8 cellular contexts compared by ENCODE assay signal in the genomic region with DNA sequence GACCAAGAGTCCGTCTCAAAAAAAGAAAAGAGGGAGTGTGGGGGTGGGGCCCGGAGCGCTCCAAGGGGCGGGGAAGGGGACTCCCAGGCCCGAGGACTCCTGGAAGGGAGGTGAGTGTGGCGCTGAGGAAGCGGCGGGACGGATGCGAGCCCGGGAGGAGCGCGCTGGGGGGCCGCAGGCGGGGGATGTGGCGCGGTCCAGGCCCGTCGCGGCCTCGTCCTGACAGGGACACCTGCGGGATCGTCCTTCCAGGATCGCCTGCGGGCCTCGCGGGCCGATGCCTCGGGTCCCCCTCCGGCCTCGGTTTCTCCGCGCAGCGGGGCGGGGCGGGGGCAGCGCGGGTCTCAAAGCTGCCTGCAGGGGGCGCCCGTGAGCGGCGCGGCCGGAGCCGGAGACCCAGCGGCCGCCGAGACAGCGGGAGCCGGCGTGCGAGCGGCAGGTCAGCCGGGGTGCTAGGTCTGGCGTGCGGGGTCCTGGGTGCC. TPM values are rescaled to one million over a fixed set of nuclear protein-coding genes. Genes with fewer than 3 reads are reported as not detected.
A peak's percentile ranks its signal among the peaks of the same experiment; 100 is the strongest.
DNase-seq lines count a peak whose midpoint lies in the region; ATAC-seq, FAIRE-seq and TF ChIP-seq lines count a peak whose summit lies in the region.

No MANE protein-coding gene starts in this region.

- TF ChIP-seq POLR2A in uterus (IDR thresholded peaks at IDR 0.05) = no peak

- no peaks in the 10 kb centered on the region for H3K9me3 Mint-ChIP-seq in activated T-helper 1 cell treated with anti-CD3 and anti-CD28 coated beads, Interleukin-12 subunit alpha, Interleukin-12 subunit beta, Interleukin-2, Interleukin-4 antibody, amounts not matched to agents 30 ng/mL and 10 ng/mL and 1 ng/mL, durations not matched to agents 14 hours and 24 hours and 36 hours

- H3K27me3 Mint-ChIP-seq in activated T-helper 1 cell treated with anti-CD3 and anti-CD28 coated beads, Interleukin-12 subunit alpha, Interleukin-12 subunit beta, Interleukin-2, Interleukin-4 antibody, amounts not matched to agents 30 ng/mL and 10 ng/mL and 1 ng/mL, durations not matched to agents 14 hours and 24 hours and 36 hours (ENCODE audit: insufficient read depth) = peaks cover 5% of the 10 kb centered on the region

- peak overlapping the region; percentile 80 for H3K4me3 Mint-ChIP-seq in activated T-helper 1 cell treated with anti-CD3 and anti-CD28 coated beads, Interleukin-12 subunit alpha, Interleukin-12 subunit beta, Interleukin-2, Interleukin-4 antibody, amounts not matched to agents 30 ng/mL and 10 ng/mL and 1 ng/mL, durations not matched to agents 14 hours and 24 hours and 36 hours

- H3K4me1 Mint-ChIP-seq in activated T-helper 1 cell treated with anti-CD3 and anti-CD28 coated beads, Interleukin-12 subunit alpha, Interleukin-12 subunit beta, Interleukin-2, Interleukin-4 antibody, amounts not matched to agents 30 ng/mL and 10 ng/mL and 1 ng/mL, durations not matched to agents 14 hours and 24 hours and 36 hours (ENCODE audit: low read depth) = peaks cover 31% of the 10 kb centered on the region

- DNase-seq in GM13976 (ENCODE audit: low spot score) (peak; percentile 93), NOMO-1 treated with dmso at 0.1 percent for 144 hours (lab: John Stamatoyannopoulos, UW; ENCODE audit: unreplicated experiment) (peak; percentile 24), foreskin keratinocyte (no peak), pancreas (peak in 3 of 6 donors; percentile 54 to 92 (median 70)), uterus (peak in 1 of 2 donors; percentile 61), NCI-H345 (lab: John Stamatoyannopoulos, UW) (no peak), NCI-H2029 treated with DMSO at 0.1 percent for 48 hours (lab: John Stamatoyannopoulos, UW) (no peak)
- peak; percentile 64 for DNase-seq in activated T-helper 1 cell treated with anti-CD3 and anti-CD28 coated beads, Interleukin-12 subunit alpha, Interleukin-12 subunit beta, Interleukin-2, Interleukin-4 antibody, amounts not matched to agents 30 ng/mL and 10 ng/mL and 1 ng/mL, durations not matched to agents 14 hours and 24 hours and 36 hours (ENCODE audit: low spot score)

- 0 to 3% methylated on average over 24 to 56 of the region's 56 CpGs for whole genome bisulfite sequencing in pancreas, 2 donors

- no peak overlapping the region for H3K27ac Mint-ChIP-seq in activated T-helper 1 cell treated with anti-CD3 and anti-CD28 coated beads, Interleukin-12 subunit alpha, Interleukin-12 subunit beta, Interleukin-2, Interleukin-4 antibody, amounts not matched to agents 30 ng/mL and 10 ng/mL and 1 ng/mL, durations not matched to agents 14 hours and 24 hours and 36 hours

- FAIRE-seq in pancreas (lab: Jason Lieb, UNC) = no peak

- ATAC-seq in foreskin keratinocyte (peak; percentile 53), pancreas (peak; percentile 79 to 86 (median 81))

- H3K4me3 ChIP-seq in pancreas (peak overlapping the region; percentile 25 to 68 (median 37)), uterus (peak overlapping the region in 1 of 2 donors; percentile 35)

- H3K36me3 Mint-ChIP-seq in activated T-helper 1 cell treated with anti-CD3 and anti-CD28 coated beads, Interleukin-12 subunit alpha, Interleukin-12 subunit beta, Interleukin-2, Interleukin-4 antibody, amounts not matched to agents 30 ng/mL and 10 ng/mL and 1 ng/mL, durations not matched to agents 14 hours and 24 hours and 36 hours (ENCODE audit: low read depth) = peaks cover 10% of the 10 kb centered on the region

- in situ Hi-C loops in GM13976 (cut with MboI; ENCODE audit: low sequenced_read_pairs, unreplicated experiment) = no loop called here

- H3K27me3 ChIP-seq in foreskin keratinocyte (peaks cover 64% of the 10 kb centered on the region), pancreas (no peaks in the 10 kb centered on the region), uterus (peaks cover 0 to 5% of the 10 kb centered on the region in 2 donors)

- H3K9me3 ChIP-seq in pancreas (no peaks in the 10 kb centered on the region), uterus (no peaks in the 10 kb centered on the region)

- no peaks in the 10 kb centered on the region for H3K36me3 ChIP-seq in pancreas
- H3K36me3 ChIP-seq in uterus = no peaks in the 10 kb centered on the region

- TF ChIP-seq CTCF in GM13976 (IDR thresholded peaks at IDR 0.05; ENCODE audit: borderline replicate concordance, control extremely low read depth, extremely low read depth, insufficient read depth, missing control alignments) (peak; percentile 90), foreskin keratinocyte (conservative IDR thresholded peaks at IDR 0.05) (peak; percentile 85), pancreas (IDR thresholded peaks at IDR 0.05) (peak; percentile 86 to 94 (median 89)), uterus (IDR thresholded peaks at IDR 0.05) (peak; percentile 51 to 88 (median 80))

- H3K27ac ChIP-seq in foreskin keratinocyte = no peak overlapping the region
- H3K27ac ChIP-seq in pancreas = no peak overlapping the region
- H3K27ac ChIP-seq in uterus = no peak overlapping the region

- intact Hi-C loops in activated T-helper 1 cell treated with anti-CD3 and anti-CD28 coated beads, Interleukin-12 subunit alpha, Interleukin-12 subunit beta, Interleukin-2, Interleukin-4 antibody, amounts not matched to agents 30 ng/mL and 10 ng/mL and 1 ng/mL, durations not matched to agents 14 hours and 24 hours and 36 hours (cut with micrococcal nuclease) = loop anchor here (1.0 to 10.0 kb wide), 5 partner anchors 62 to 229 kb away; no protein-coding TSS in a partner anchor
- intact Hi-C loops in pancreas (cut with DNase I) (loop anchor here in 2 of 3 donors (5.0 kb wide), 2 partner anchors 99 to 104 kb away; no protein-coding TSS in a partner anchor), uterus (cut with DNase I; ENCODE audit: low total_unique reads) (no loop called here)

- H3K4me1 ChIP-seq in foreskin keratinocyte = peaks cover 10% of the 10 kb centered on the region
- no peaks in the 10 kb centered on the region for H3K4me1 ChIP-seq in pancreas
- H3K4me1 ChIP-seq in uterus = peaks cover 0 to 8% of the 10 kb centered on the region in 2 donors

RNA-seq across cellular contexts. Expression of gene ADORA2A, which starts 3.8 kb away (rescaled TPM):
- total RNA-seq in activated T-helper 1 cell treated with anti-CD3 and anti-CD28 coated beads, Interleukin-12 subunit alpha, Interleukin-12 subunit beta, Interleukin-2, Interleukin-4 antibody, amounts not matched to agents 30 ng/mL and 10 ng/mL and 1 ng/mL, durations not matched to agents 14 hours and 24 hours and 36 hours = 27.3 and 27.7 TPM in 2 replicates
- total RNA-seq in foreskin keratinocyte (0.25 and 0.44 TPM in 2 replicates), pancreas (1 to 10 TPM in 4 of 6 donors, under 1 TPM in 2; 0.85 to 2.7 (median 1.3) TPM), uterus (1 to 10 TPM in 3 of 4 donors, not detected in 1; 3.3 to 9.9 (median 8.9) TPM)
- polyA plus RNA-seq in foreskin keratinocyte (0.19 and 0.32 TPM in 2 replicates), pancreas (10 to 100 TPM in 1 of 2 donors, 1 to 10 TPM in 1; 3.6 to 10.4 TPM)

Comparison
In these comparisons a context has a peak if more than half of its experiments do, and no peak if none do; other contexts are left out.
1. DNase-seq: peak in GM13976 (single experiment), NOMO-1 treated with dmso at 0.1 percent for 144 hours (single experiment) and activated T-helper 1 cell treated with anti-CD3 and anti-CD28 coated beads, Interleukin-12 subunit alpha, Interleukin-12 subunit beta, Interleukin-2, Interleukin-4 antibody, amounts not matched to agents 30 ng/mL and 10 ng/mL and 1 ng/mL, durations not matched to agents 14 hours and 24 hours and 36 hours (single experiment); none in foreskin keratinocyte (0 of 2), NCI-H345 (single experiment) and NCI-H2029 treated with DMSO at 0.1 percent for 48 hours (single experiment).
2. Peak in every context shown above with its lines, with median percentiles within 50 percentile points of each other: CTCF ChIP-seq.